In the genomic region with DNA sequence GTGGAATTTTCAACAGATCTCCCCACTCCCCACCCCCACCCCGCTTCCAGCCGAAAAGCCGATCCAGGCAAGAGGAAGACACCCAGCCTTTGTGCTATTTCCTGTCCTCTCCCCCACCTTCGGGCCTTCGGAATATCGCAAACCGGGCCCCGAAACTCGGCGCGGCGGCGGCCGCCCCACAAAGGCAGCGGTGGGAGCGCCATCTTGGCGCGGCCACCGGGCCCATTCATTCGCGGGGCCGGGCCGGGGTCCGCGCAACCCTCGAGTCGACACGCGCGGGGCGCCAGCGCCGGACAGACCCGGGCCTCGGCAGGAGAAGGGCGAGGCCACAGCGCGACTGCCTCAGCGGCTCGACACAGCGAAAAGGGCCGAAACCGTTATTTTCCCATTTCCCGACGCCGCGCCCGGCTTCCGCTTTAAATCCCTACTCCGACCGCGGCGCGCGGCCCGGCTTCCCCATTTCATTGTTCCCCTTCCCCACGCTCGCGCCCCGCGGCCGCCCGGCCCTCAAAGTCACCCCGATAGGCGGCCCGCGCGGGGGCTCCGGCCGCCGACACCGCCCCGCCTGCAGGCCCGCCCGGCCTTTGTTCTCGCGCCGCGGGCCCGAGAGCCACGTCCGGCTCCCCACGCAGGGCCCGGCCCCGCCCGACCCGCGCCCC, we compare ENCODE assay signal across 8 cellular contexts. TPM values are rescaled to one million over a fixed set of nuclear protein-coding genes. Genes with fewer than 3 reads are reported as not detected.
A peak's percentile ranks its signal among the peaks of the same experiment; 100 is the strongest.
DNase-seq lines count a peak whose midpoint lies in the region; ATAC-seq and TF ChIP-seq lines count a peak whose summit lies in the region.

No MANE protein-coding gene starts in this region.

- H3K9ac ChIP-seq in rectal smooth muscle tissue (ENCODE audit: low read length) = peak overlapping the region; percentile 21

- H3K4me1 Mint-ChIP-seq in activated naive CD8-positive, alpha-beta T cell treated with anti-CD3 and anti-CD28 coated beads, Interleukin-2, amount 10 ng/mL, durations not matched to agents 7 days and 5 days = peaks cover 41% of the 10 kb centered on the region

- no peak for TF ChIP-seq CTCF in heart left ventricle (IDR thresholded peaks at IDR 0.05)

- peaks cover 0 to 74% (median 57%) of the 10 kb centered on the region in 12 donors for H3K4me1 ChIP-seq in heart left ventricle
- H3K4me1 ChIP-seq in rectal smooth muscle tissue (ENCODE audit: control insufficient read depth, insufficient read depth, low read length) = peaks cover 26% of the 10 kb centered on the region

- H3K27ac ChIP-seq in heart left ventricle = peak overlapping the region; percentile 90 to 98 (median 96)
- peak overlapping the region; percentile 74 for H3K27ac ChIP-seq in rectal smooth muscle tissue (ENCODE audit: low read depth, low read length)

- ATAC-seq in HG03025 (IDR thresholded peaks at IDR 0.05; ENCODE audit: low FRiP score, unreplicated experiment) (peak; percentile 32), heart left ventricle (peak in 3 of 4 donors; percentile 11 to 25 (median 18))
- ATAC-seq in activated naive CD8-positive, alpha-beta T cell treated with anti-CD3 and anti-CD28 coated beads, Interleukin-2, amount 10 ng/mL, durations not matched to agents 7 days and 5 days (ENCODE audit: low read depth) = peak; percentile 36

- H3K4me3 ChIP-seq in heart left ventricle (peak overlapping the region; percentile 87 to 100 (median 96)), rectal smooth muscle tissue (ENCODE audit: low read length) (peak overlapping the region; percentile 86)

- no peaks in the 10 kb centered on the region for H3K9me3 ChIP-seq in heart left ventricle

- intact Hi-C loops in heart left ventricle (cut with DNase I) = loop anchor here in 9 of 10 donors (2.0 to 10.0 kb wide), 11 partner anchors 31 to 115 kb away; partner anchors contain the start of gene NADK (in 3 of the 9)

- H3K4me3 Mint-ChIP-seq in activated naive CD8-positive, alpha-beta T cell treated with anti-CD3 and anti-CD28 coated beads, Interleukin-2, amount 10 ng/mL, durations not matched to agents 7 days and 5 days = peak overlapping the region; percentile 86

- H3K9me3 Mint-ChIP-seq in activated naive CD8-positive, alpha-beta T cell treated with anti-CD3 and anti-CD28 coated beads, Interleukin-2, amount 10 ng/mL, durations not matched to agents 7 days and 5 days = no peaks in the 10 kb centered on the region

- H3K36me3 ChIP-seq in heart left ventricle (no peaks in the 10 kb centered on the region), rectal smooth muscle tissue (ENCODE audit: control insufficient read depth, insufficient read depth, low read length) (no peaks in the 10 kb centered on the region)

- WGBS in heart left ventricle, 4 donors = 0 to 1% (median 0%) methylated on average over 27 to 88 of the region's 88 CpGs

- no peak for TF ChIP-seq POLR2A in heart left ventricle (IDR thresholded peaks at IDR 0.05)

- H3K27me3 Mint-ChIP-seq in activated naive CD8-positive, alpha-beta T cell treated with anti-CD3 and anti-CD28 coated beads, Interleukin-2, amount 10 ng/mL, durations not matched to agents 7 days and 5 days = no peaks in the 10 kb centered on the region

- peaks cover 14% of the 10 kb centered on the region for H3K36me3 Mint-ChIP-seq in activated naive CD8-positive, alpha-beta T cell treated with anti-CD3 and anti-CD28 coated beads, Interleukin-2, amount 10 ng/mL, durations not matched to agents 7 days and 5 days

- peak; percentile 26 to 32 for DNase-seq in activated CD4-positive, alpha-beta T cell treated with anti-CD3 and anti-CD28 coated beads for 4 hours
- DNase-seq in activated CD4-positive, alpha-beta T cell treated with anti-CD3 and anti-CD28 coated beads for 1 hour = no peak
- peak; percentile 48 for DNase-seq in RKO (ENCODE audit: low spot score)
- peak; percentile 78 for DNase-seq in activated naive CD8-positive, alpha-beta T cell treated with anti-CD3 and anti-CD28 coated beads, Interleukin-2, amount 10 ng/mL, durations not matched to agents 7 days and 5 days
- peak; percentile 62 to 89 (median 71) for DNase-seq in heart left ventricle
- no peak for DNase-seq in NCI-H774 (lab: John Stamatoyannopoulos, UW)

- H3K27me3 ChIP-seq in heart left ventricle (no peaks in the 10 kb centered on the region), rectal smooth muscle tissue (ENCODE audit: control insufficient read depth, insufficient read depth, low read length) (no peaks in the 10 kb centered on the region)

- peak overlapping the region; percentile 79 for H3K27ac Mint-ChIP-seq in activated naive CD8-positive, alpha-beta T cell treated with anti-CD3 and anti-CD28 coated beads, Interleukin-2, amount 10 ng/mL, durations not matched to agents 7 days and 5 days

- POLR2A ChIA-PET in activated naive CD8-positive, alpha-beta T cell treated with anti-CD3 and anti-CD28 coated beads, Interleukin-2, amount 10 ng/mL, durations not matched to agents 7 days and 5 days (lab: Charles Lee) = interaction anchor here (0.6 kb wide), 1 partner anchor 91 kb away, joined by 3 read pairs; no protein-coding TSS in a partner anchor

RNA-seq across cellular contexts. Expression of gene GNB1, which starts 0.9 kb away (rescaled TPM):
- 100 to 1,000 TPM; 353 to 372 TPM for total RNA-seq in activated naive CD8-positive, alpha-beta T cell treated with anti-CD3 and anti-CD28 coated beads, Interleukin-2, amount 10 ng/mL, durations not matched to agents 7 days and 5 days
- 100 to 1,000 TPM in 7 of 9 donors, 10 to 100 TPM in 2; 83.8 to 275 (median 172) TPM for total RNA-seq in heart left ventricle
- polyA plus RNA-seq in heart left ventricle = 100 to 1,000 TPM in 1 of 2 donors, 10 to 100 TPM in 1; 52.9 to 181 TPM

RNA-seq across cellular contexts. Expression of gene CALML6, which starts 25.1 kb away (rescaled TPM):
- under 1 TPM in 1 of 2 experiments, not detected in 1; 0.82 TPM for total RNA-seq in activated naive CD8-positive, alpha-beta T cell treated with anti-CD3 and anti-CD28 coated beads, Interleukin-2, amount 10 ng/mL, durations not matched to agents 7 days and 5 days
- under 1 TPM in 3 of 9 donors, not detected in 6; 0.17 to 0.58 (median 0.29) TPM for total RNA-seq in heart left ventricle
- polyA plus RNA-seq in heart left ventricle = not detected

RNA-seq across cellular contexts. Expression of gene TMEM52, which starts 29.1 kb away (rescaled TPM):
- total RNA-seq in activated naive CD8-positive, alpha-beta T cell treated with anti-CD3 and anti-CD28 coated beads, Interleukin-2, amount 10 ng/mL, durations not matched to agents 7 days and 5 days = not detected
- 1 to 10 TPM in 6 of 9 donors, under 1 TPM in 3; 0.35 to 2.4 (median 1.1) TPM for total RNA-seq in heart left ventricle
- polyA plus RNA-seq in heart left ventricle = 1 to 10 TPM; 1.6 to 7.9 TPM

Comparison
In these comparisons a context has a peak if more than half of its experiments do, and no peak if none do; other contexts are left out.
1. DNase-seq: peak in activated CD4-positive, alpha-beta T cell treated with anti-CD3 and anti-CD28 coated beads for 4 hours (2 of 2), RKO (single experiment), activated naive CD8-positive, alpha-beta T cell treated with anti-CD3 and anti-CD28 coated beads, Interleukin-2, amount 10 ng/mL, durations not matched to agents 7 days and 5 days (single experiment) and heart left ventricle (5 of 5); none in activated CD4-positive, alpha-beta T cell treated with anti-CD3 and anti-CD28 coated beads for 1 hour (single experiment) and NCI-H774 (single experiment).
2. Peak in every context shown above with its lines, with median percentiles within 50 percentile points of each other: ATAC-seq.